In the genomic region with DNA sequence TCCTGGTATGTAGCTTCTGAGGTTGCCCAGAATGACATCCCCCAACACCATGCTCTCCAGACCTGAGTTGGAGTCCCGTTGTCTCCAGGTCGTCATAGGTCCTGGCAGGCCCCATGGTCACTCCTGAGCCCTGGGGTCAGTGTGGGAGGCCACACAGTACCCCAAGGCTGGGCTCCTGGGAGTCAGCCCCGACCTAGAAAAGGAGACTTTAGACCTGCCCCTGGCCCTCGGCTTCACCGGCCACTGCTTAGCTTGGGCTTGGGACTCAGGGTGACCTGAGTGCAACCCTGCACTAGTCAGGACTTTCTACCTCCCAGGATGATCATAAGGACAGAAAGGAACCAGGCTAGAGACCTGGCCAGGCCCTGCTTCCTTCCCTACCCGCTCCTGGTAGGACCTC, we compare ENCODE assay signal across 1 cellular context.
A peak's percentile ranks its signal among the peaks of the same experiment; 100 is the strongest.
TF ChIP-seq lines count a peak whose summit lies in the region.

No MANE protein-coding gene starts in this region.

TF ChIP-seq in HepG2, 621 proteins besides CTCF, POLR2A, EP300 and RAD21:
- 0 out of 2 replicates have a peak, but pooled peaks have one; percentile 8 for TF ChIP-seq KLF13 (CRISPR knock-in tag; IDR thresholded peaks at IDR 0.05)
- TF ChIP-seq ZNF33A (CRISPR knock-in tag; IDR thresholded peaks at IDR 0.05; ENCODE audit: borderline replicate concordance), result no peak
